26 cellular contexts compared by ENCODE assay signal in genomic region chr1:28954126-28954525, GRCh38.
"Had no signal": no experiment of that assay in that cellular context is flagged by ENCODE, and none has a peak within 500 bp of the region (broad histone marks: within the 10 kb centered on the region; RNA-seq: fewer than 3 reads in every experiment).

No MANE protein-coding gene starts in this region.

- ATAC-seq: K562 had no signal

- H3K27me3 Mint-ChIP-seq: IgD-negative memory B cell had no signal

- H3K4me2 ChIP-seq: KMS-11, SK-N-SH had no signal

- FAIRE-seq: HTR-8/SVneo, K562, RCC 7860 had no signal

- H3K27ac Mint-ChIP-seq: IgD-negative memory B cell had no signal

- H3K9ac ChIP-seq: KMS-11, SK-N-SH had no signal

- H3K36me3 ChIP-seq: SJSA1 had no signal

- H3K4me3 ChIP-seq: K562, SJSA1 had no signal

- H3K27me3 ChIP-seq: SJSA1 had no signal

- H3K9me3 Mint-ChIP-seq: IgD-negative memory B cell had no signal

- H3K4me3 Mint-ChIP-seq: IgD-negative memory B cell had no signal

- DNase-seq: Kasumi-1, MM.1S, NCI-H1092 treated with DMSO at 0.1 percent for 48 hours, NCI-H1436, NCI-H187, NCI-H2029, NCI-H2081 treated with DMSO at 0.1 percent for 48 hours, NCI-H2171, NCI-H226, NCI-H446, NCI-H510A, NCI-H524 treated with DMSO at 0.1 percent for 48 hours, NCI-H69, NCI-H82, Right ventricle myocardium superior, RPMI8226, SIG-M5, SK-N-SH, SW 1271 had no signal

- H3K4me1 ChIP-seq: SJSA1 had no signal

- H3K9me3 ChIP-seq: SJSA1, SK-N-SH had no signal

- H3K27ac ChIP-seq: HL-60, KMS-11, SJSA1 had no signal
